In the genomic region with DNA sequence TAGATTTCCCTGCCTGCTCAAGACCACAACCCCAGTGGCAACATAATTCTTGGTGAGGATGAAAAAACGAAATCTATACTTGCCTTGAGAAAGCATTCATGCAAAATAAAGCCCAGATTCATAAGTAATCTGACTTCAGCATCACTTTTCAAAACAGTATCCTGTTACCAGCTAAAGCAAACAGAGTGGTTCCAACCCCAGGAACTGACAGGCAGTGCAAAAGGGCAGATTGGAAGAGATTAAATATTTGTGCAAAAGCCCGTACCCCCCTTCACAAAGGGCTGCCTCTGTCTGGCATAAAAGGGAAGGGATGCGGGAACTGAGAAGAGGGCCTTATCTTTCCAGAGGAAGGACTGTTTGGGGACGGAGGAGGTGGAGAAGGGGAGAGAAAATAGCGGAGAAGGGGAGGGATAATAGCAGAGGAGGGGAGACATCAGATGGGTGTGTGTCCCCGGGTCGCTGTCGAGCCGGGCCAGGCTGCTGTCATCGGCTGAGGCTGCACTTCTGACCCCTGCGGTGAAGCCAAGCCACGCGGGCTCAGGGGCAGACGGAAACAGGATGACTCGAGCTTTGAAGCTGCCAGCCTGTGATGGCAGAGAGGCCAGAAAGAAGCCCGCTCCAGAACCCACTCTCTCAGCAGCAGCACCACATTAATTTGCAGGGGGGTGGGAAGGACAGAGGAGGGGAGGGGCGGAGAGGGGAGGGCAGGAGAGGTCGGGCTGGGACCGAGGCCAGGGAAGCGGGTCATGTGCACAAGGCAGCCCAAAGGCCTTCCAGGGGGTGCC, we compare ENCODE assay signal across 1 cellular context.
TF ChIP-seq lines count a peak whose summit lies in the region.
"Not testable (repeated sequence)": the region's sequence is repeated elsewhere in the genome, so short reads cannot be mapped to it uniquely, and the experiment has no call there.

No MANE protein-coding gene starts in this region.

TF ChIP-seq in HepG2, 621 proteins besides CTCF, POLR2A, EP300 and RAD21 (continued from another document):
- TF ChIP-seq, protein P1, sequence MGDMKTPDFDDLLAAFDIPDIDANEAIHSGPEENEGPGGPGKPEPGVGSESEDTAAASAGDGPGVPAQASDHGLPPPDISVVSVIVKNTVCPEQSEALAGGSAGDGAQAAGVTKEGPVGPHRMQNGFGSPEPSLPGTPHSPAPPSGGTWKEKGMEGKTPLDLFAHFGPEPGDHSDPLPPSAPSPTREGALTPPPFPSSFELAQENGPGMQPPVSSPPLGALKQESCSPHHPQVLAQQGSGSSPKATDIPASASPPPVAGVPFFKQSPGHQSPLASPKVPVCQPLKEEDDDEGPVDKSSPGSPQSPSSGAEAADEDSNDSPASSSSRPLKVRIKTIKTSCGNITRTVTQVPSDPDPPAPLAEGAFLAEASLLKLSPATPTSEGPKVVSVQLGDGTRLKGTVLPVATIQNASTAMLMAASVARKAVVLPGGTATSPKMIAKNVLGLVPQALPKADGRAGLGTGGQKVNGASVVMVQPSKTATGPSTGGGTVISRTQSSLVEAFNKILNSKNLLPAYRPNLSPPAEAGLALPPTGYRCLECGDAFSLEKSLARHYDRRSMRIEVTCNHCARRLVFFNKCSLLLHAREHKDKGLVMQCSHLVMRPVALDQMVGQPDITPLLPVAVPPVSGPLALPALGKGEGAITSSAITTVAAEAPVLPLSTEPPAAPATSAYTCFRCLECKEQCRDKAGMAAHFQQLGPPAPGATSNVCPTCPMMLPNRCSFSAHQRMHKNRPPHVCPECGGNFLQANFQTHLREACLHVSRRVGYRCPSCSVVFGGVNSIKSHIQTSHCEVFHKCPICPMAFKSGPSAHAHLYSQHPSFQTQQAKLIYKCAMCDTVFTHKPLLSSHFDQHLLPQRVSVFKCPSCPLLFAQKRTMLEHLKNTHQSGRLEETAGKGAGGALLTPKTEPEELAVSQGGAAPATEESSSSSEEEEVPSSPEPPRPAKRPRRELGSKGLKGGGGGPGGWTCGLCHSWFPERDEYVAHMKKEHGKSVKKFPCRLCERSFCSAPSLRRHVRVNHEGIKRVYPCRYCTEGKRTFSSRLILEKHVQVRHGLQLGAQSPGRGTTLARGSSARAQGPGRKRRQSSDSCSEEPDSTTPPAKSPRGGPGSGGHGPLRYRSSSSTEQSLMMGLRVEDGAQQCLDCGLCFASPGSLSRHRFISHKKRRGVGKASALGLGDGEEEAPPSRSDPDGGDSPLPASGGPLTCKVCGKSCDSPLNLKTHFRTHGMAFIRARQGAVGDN (CRISPR knock-in tag; IDR thresholded peaks at IDR 0.05): peak; percentile 77
- TF ChIP-seq HNF4A (CRISPR knock-in tag; IDR thresholded peaks at IDR 0.05): peak; percentile 76
- TF ChIP-seq SIX4 (CRISPR knock-in tag; IDR thresholded peaks at IDR 0.05): peak; percentile 97
- peak; percentile 34; the same call in 1 of the 2 replicates for TF ChIP-seq NR2C2 (CRISPR knock-in tag; IDR thresholded peaks at IDR 0.05; ENCODE audit: borderline replicate concordance)
- peak; percentile 42; the same call in 1 of the 2 replicates for TF ChIP-seq ZNF788 (CRISPR knock-in tag; IDR thresholded peaks at IDR 0.05; ENCODE audit: borderline replicate concordance)
- TF ChIP-seq, protein P2, sequence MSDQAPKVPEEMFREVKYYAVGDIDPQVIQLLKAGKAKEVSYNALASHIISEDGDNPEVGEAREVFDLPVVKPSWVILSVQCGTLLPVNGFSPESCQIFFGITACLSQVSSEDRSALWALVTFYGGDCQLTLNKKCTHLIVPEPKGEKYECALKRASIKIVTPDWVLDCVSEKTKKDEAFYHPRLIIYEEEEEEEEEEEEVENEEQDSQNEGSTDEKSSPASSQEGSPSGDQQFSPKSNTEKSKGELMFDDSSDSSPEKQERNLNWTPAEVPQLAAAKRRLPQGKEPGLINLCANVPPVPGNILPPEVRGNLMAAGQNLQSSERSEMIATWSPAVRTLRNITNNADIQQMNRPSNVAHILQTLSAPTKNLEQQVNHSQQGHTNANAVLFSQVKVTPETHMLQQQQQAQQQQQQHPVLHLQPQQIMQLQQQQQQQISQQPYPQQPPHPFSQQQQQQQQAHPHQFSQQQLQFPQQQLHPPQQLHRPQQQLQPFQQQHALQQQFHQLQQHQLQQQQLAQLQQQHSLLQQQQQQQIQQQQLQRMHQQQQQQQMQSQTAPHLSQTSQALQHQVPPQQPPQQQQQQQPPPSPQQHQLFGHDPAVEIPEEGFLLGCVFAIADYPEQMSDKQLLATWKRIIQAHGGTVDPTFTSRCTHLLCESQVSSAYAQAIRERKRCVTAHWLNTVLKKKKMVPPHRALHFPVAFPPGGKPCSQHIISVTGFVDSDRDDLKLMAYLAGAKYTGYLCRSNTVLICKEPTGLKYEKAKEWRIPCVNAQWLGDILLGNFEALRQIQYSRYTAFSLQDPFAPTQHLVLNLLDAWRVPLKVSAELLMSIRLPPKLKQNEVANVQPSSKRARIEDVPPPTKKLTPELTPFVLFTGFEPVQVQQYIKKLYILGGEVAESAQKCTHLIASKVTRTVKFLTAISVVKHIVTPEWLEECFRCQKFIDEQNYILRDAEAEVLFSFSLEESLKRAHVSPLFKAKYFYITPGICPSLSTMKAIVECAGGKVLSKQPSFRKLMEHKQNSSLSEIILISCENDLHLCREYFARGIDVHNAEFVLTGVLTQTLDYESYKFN (CRISPR knock-in tag; conservative IDR thresholded peaks at IDR 0.05): peak; percentile 88
- TF ChIP-seq, protein P3, sequence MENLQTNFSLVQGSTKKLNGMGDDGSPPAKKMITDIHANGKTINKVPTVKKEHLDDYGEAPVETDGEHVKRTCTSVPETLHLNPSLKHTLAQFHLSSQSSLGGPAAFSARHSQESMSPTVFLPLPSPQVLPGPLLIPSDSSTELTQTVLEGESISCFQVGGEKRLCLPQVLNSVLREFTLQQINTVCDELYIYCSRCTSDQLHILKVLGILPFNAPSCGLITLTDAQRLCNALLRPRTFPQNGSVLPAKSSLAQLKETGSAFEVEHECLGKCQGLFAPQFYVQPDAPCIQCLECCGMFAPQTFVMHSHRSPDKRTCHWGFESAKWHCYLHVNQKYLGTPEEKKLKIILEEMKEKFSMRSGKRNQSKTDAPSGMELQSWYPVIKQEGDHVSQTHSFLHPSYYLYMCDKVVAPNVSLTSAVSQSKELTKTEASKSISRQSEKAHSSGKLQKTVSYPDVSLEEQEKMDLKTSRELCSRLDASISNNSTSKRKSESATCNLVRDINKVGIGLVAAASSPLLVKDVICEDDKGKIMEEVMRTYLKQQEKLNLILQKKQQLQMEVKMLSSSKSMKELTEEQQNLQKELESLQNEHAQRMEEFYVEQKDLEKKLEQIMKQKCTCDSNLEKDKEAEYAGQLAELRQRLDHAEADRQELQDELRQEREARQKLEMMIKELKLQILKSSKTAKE (CRISPR knock-in tag; IDR thresholded peaks at IDR 0.05; ENCODE audit: borderline replicate concordance): peak; percentile 75; the same call in 1 of the 2 replicates
- TF ChIP-seq MAZ (IDR thresholded peaks at IDR 0.05; ENCODE audit: borderline replicate concordance, low read depth, low read length): 0 out of 2 replicates have a peak, but pooled peaks have one; percentile 22
- TF ChIP-seq MAZ (CRISPR knock-in tag; IDR thresholded peaks at IDR 0.05; ENCODE audit: low read depth); LCORL (IDR thresholded peaks at IDR 0.05): not testable (repeated sequence)
- TF ChIP-seq, protein P4, sequence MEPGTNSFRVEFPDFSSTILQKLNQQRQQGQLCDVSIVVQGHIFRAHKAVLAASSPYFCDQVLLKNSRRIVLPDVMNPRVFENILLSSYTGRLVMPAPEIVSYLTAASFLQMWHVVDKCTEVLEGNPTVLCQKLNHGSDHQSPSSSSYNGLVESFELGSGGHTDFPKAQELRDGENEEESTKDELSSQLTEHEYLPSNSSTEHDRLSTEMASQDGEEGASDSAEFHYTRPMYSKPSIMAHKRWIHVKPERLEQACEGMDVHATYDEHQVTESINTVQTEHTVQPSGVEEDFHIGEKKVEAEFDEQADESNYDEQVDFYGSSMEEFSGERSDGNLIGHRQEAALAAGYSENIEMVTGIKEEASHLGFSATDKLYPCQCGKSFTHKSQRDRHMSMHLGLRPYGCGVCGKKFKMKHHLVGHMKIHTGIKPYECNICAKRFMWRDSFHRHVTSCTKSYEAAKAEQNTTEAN (CRISPR knock-in tag; conservative IDR thresholded peaks at IDR 0.05): peak; percentile 39
- peak; percentile 19; the same call in 1 of the 2 replicates for TF ChIP-seq LCORL (CRISPR knock-in tag; IDR thresholded peaks at IDR 0.05)
- peak; percentile 75 for TF ChIP-seq HMG20A (CRISPR knock-in tag; IDR thresholded peaks at IDR 0.05; ENCODE audit: borderline replicate concordance)
- TF ChIP-seq FOXA3 (CRISPR knock-in tag; IDR thresholded peaks at IDR 0.05): peak; percentile 67
- TF ChIP-seq, protein P5, sequence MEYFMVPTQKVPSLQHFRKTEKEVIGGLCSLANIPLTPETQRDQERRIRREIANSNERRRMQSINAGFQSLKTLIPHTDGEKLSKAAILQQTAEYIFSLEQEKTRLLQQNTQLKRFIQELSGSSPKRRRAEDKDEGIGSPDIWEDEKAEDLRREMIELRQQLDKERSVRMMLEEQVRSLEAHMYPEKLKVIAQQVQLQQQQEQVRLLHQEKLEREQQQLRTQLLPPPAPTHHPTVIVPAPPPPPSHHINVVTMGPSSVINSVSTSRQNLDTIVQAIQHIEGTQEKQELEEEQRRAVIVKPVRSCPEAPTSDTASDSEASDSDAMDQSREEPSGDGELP (IDR thresholded peaks at IDR 0.05; ENCODE audit: borderline replicate concordance, low read depth): peak; percentile 43; the same call in 1 of the 2 replicates
